1 cellular context compared by ENCODE assay signal in the genomic region with DNA sequence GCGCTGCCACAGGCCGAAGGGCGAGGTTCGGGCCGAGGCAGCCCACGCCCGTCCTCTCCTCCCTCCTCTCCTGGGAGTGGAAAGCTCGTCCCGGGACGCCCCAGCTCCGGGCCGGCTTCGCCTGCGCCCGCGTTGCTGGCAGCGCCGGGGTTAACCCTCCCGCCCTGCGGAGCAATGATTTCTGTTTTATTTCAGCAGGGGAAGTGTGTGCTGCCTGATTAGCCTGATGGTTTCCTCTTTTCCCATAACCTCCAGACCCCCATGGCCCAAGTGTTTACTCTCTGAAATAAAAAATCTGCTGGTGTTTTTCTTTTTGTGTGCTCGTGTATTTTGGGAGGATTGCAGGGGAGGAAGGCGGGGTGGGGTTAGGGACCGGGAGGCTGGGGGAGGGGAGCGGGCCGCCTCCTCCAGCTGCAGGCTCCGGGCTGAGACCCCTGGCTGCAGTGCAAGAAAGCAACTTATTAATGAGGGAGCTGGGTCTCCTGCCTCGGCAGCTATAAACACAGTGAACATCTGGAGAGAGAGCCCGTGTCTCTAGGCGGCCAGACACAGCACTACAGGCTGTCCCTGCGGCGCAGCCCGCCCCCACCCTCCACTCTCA.
TF ChIP-seq lines count a peak whose summit lies in the region.

No MANE protein-coding gene starts in this region.

TF ChIP-seq in WTC11, 78 proteins besides CTCF, POLR2A, EP300 and RAD21:
- TF ChIP-seq ZNF138 (CRISPR knock-in tag; conservative IDR thresholded peaks at IDR 0.05) (no peak), TEAD4 (CRISPR knock-in tag; IDR thresholded peaks at IDR 0.05) (no peak), HMGA2 (CRISPR knock-in tag; IDR thresholded peaks at IDR 0.05) (no peak), IRF1 (CRISPR knock-in tag; IDR thresholded peaks at IDR 0.05) (no peak), ZNF396 (CRISPR knock-in tag; IDR thresholded peaks at IDR 0.05; ENCODE audit: borderline replicate concordance) (no peak)
